8 cellular contexts compared by ENCODE assay signal in the genomic region with DNA sequence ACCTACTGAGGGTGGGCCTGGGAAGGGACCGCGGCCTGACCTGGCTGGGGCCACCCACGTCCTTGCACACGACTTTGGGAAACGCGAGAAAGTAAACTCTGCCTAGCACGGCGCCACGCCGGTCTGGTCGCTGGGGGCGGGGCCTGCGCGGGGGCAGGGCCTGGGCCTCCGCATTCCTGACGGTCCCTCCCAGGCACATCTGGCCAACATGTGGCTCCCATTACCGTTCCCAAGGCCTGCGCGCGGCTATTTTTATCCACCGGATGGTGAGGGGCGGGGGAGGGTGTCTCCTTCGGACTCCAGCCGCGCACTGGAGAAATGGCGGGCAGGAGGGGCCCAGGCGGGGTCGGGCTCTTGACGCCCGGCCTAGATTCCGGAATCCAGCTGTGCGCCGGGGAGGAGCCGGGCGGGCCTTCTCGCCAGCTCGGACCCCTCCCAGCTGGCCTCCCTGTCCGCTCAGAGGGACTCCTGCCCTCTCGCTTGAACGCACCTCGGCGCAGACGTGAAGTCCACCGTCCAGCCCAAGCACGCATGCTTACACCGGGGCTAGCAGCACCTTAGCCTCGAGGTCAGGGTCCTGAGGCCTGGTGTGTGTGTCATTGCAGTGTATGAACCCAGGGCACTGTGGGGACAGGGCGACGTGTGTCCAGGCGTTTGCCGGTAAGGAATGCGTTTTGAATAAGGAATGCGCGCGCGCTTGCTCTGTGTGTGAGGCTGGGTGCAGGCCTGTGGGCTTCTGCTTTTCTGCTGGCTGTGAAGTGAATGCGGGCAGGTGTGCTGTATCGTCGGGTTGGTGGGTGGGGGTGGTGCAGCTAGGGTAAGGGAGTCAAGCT. TPM values are rescaled to one million over a fixed set of nuclear protein-coding genes. Genes with fewer than 3 reads are reported as not detected.
A peak's percentile ranks its signal among the peaks of the same experiment; 100 is the strongest.
DNase-seq lines count a peak whose midpoint lies in the region; ATAC-seq and TF ChIP-seq lines count a peak whose summit lies in the region.

No MANE protein-coding gene starts in this region.

- CTCF ChIA-PET in HEK293 (lab: Yijun Ruan, JAX), result interaction anchor here (1.5 kb wide), 1 partner anchor 21 kb away, joined by 3 read pairs; no protein-coding TSS in a partner anchor

- H3K36me3 ChIP-seq in HEK293 (ENCODE audit: control insufficient read depth in 2 of 2, insufficient read depth in 1 of 2, low read length in 2 of 2) (peaks cover 0 to 44% of the 10 kb centered on the region in 2 experiments; a peak in 1 of 3 replicates), iPS-15b (ENCODE audit: control insufficient read depth, insufficient read depth, low read length) (no peaks in the 10 kb centered on the region)

- no peak for ATAC-seq in GM18519 (IDR thresholded peaks at IDR 0.05; ENCODE audit: low FRiP score, unreplicated experiment)

- peak overlapping the region; percentile 81 for H3K9ac ChIP-seq in iPS-15b (ENCODE audit: low read depth, low read length)

- no peak overlapping the region for H3K4me3 ChIP-seq in HEK293 (ENCODE audit: low read depth, low read length)
- peak overlapping the region; percentile 47 for H3K4me3 ChIP-seq in iPS-15b (ENCODE audit: low read depth, low read length)

- no peak for TF ChIP-seq CTCF in HEK293 (tag by site-specific recombination; IDR thresholded peaks at IDR 0.05)

- DNase-seq in AG08395 (ENCODE audit: low spot score) (peak; percentile 93), amniotic stem cell (lab: John Stamatoyannopoulos, UW) (peak; percentile 55), smooth muscle cell of the brain vasculature (ENCODE audit: low read depth, low spot score) (peak; percentile 94), NCI-H446 (lab: John Stamatoyannopoulos, UW) (no peak), G401 (ENCODE audit: low spot score) (no peak)

- no peak overlapping the region for H3K27ac ChIP-seq in HEK293 (ENCODE audit: extremely low read depth, low read depth, low read length)

- H3K4me1 ChIP-seq in HEK293 (ENCODE audit: control insufficient read depth, insufficient read depth, low read length) (no peaks in the 10 kb centered on the region; the same call in 1 of the 2 replicates), iPS-15b (ENCODE audit: control insufficient read depth, insufficient read depth, low read length) (no peaks in the 10 kb centered on the region)

- H3K27me3 ChIP-seq in iPS-15b (ENCODE audit: control insufficient read depth, insufficient read depth, low read length), result peaks cover 43% of the 10 kb centered on the region

- in situ Hi-C loops in G401 (cut with HindIII; ENCODE audit: low sequenced_read_pairs), result no loop called here

- no peaks in the 10 kb centered on the region for H3K9me3 ChIP-seq in HEK293 (ENCODE audit: control insufficient read depth, insufficient read depth, low read depth, low read length)
- no peaks in the 10 kb centered on the region for H3K9me3 ChIP-seq in iPS-15b (ENCODE audit: control insufficient read depth, insufficient read depth, low read length)

- POLR2A ChIA-PET in HEK293 (lab: Yijun Ruan, JAX), result interaction anchor here (1.7 kb wide), 1 partner anchor 14 kb away, joined by 6 read pairs; no protein-coding TSS in a partner anchor

TF ChIP-seq in HEK293, 187 proteins besides CTCF, POLR2A, EP300 and RAD21:
- no peak for TF ChIP-seq ZNF426 (tag by site-specific recombination; IDR thresholded peaks at IDR 0.05)
- 0 out of 2 replicates have a peak, but pooled peaks have one; percentile 15 for TF ChIP-seq IKZF3 (tag by site-specific recombination; IDR thresholded peaks at IDR 0.05)
- TF ChIP-seq ZNF623 (tag by site-specific recombination; IDR thresholded peaks at IDR 0.05), result no peak
- TF ChIP-seq ZNF76 (tag by site-specific recombination; IDR thresholded peaks at IDR 0.05; ENCODE audit: borderline replicate concordance, low read depth), result no peak
- peak; percentile 59 for TF ChIP-seq ZNF600 (tag by site-specific recombination; IDR thresholded peaks at IDR 0.05)
- 0 out of 2 replicates have a peak, but pooled peaks have one; percentile 11 for TF ChIP-seq KLF1 (tag by site-specific recombination; IDR thresholded peaks at IDR 0.05)

RNA-seq across cellular contexts. Expression of a gene that starts 2.1 kb away (rescaled TPM):
- 46.3 and 91.0 TPM in 2 replicates for total RNA-seq in G401 (2014; rRNA removed; shearing (Covaris generic))

RNA-seq across cellular contexts. Expression of a gene that starts 15.2 kb away (rescaled TPM):
- total RNA-seq in G401 (2014; rRNA removed; shearing (Covaris generic)), result 1.9 and 4.1 TPM in 2 replicates

Comparison
In these comparisons a context has a peak if more than half of its experiments do, and no peak if none do; other contexts are left out.
1. DNase-seq: peak in AG08395 (single experiment), amniotic stem cell (single experiment) and smooth muscle cell of the brain vasculature (single experiment); none in NCI-H446 (0 of 2) and G401 (single experiment).